In genomic region chr9:93397664-93398381, GRCh38 we compare ENCODE assay signal across 2 cellular contexts.
TF ChIP-seq lines count a peak whose summit lies in the region.

No MANE protein-coding gene starts in this region.

TF ChIP-seq in HepG2, 621 proteins besides CTCF, POLR2A, EP300 and RAD21:
- TF ChIP-seq NR2F2 (IDR thresholded peaks at IDR 0.05; ENCODE audit: borderline replicate concordance, low read depth) (no peak), CEBPB (IDR thresholded peaks at IDR 0.05; ENCODE audit: borderline replicate concordance, low read depth, low read length) (peak; percentile 77)

TF ChIP-seq in WTC11, 78 proteins besides CTCF, POLR2A, EP300 and RAD21:
- TF ChIP-seq NR2C2 (CRISPR knock-in tag; IDR thresholded peaks at IDR 0.05) (no peak), GRHL2 (CRISPR knock-in tag; IDR thresholded peaks at IDR 0.05; ENCODE audit: insufficient replicate concordance, severe bottlenecking) (no peak), MXD4 (CRISPR knock-in tag; IDR thresholded peaks at IDR 0.05; ENCODE audit: borderline replicate concordance) (no peak), E2F5 (CRISPR knock-in tag; IDR thresholded peaks at IDR 0.05) (no peak), ZNF263 (CRISPR knock-in tag; IDR thresholded peaks at IDR 0.05; ENCODE audit: low read depth) (no peak)
